12 cellular contexts compared by ENCODE assay signal in the genomic region with DNA sequence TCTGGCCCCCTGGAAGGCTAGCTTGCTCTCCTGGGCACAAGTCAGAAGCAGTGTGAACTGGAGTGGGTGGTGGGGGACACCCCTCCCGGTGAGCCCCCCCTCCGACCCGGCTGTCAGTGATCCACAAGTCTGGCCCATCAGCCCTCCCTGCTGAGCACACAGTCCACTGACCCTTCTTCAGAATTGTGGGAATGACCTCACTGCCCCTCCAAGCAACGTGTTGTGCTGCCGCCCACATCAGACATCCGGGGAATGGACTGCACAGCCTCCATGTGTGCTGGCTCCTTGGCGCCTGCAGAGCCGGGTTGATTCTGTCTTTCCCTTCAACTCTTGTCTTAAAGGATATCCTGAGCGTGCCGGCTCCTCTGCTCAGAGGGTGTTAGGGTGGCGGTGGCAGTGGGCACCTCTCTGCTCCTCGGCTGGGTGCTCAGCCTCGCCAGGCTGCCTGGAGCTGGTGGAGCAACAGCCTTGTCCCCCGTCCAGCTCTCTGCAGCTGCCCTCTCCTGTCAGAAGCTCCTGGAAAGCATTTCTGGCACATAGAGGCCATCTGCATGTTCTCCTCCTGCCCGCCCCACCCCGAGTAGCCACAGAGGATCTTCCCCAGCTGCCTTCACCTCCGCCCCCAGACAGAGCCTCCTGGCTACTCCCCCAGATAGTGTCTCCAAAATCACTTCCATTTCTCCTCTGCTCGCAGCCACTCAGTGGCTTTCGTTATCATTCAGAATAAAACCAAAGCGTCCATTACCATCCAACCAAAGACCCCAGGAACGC. TPM values are rescaled to one million over a fixed set of nuclear protein-coding genes. Genes with fewer than 3 reads are reported as not detected.
A peak's percentile ranks its signal among the peaks of the same experiment; 100 is the strongest.
DNase-seq lines count a peak whose midpoint lies in the region; ATAC-seq and TF ChIP-seq lines count a peak whose summit lies in the region.
"Had no signal": no experiment of that assay in that cellular context is flagged by ENCODE, and none has a peak within 500 bp of the region (broad histone marks: within the 10 kb centered on the region; RNA-seq: fewer than 3 reads in every experiment).

No MANE protein-coding gene starts in this region.

- 26 to 28% methylated on average over 12 to 21 of the region's 21 CpGs for WGBS in testis, 2 donors

- H3K27ac Mint-ChIP-seq in activated naive CD4-positive, alpha-beta T cell treated with anti-CD3 and anti-CD28 coated beads, Interleukin-2, amount 10 ng/mL, durations not matched to agents 7 days and 5 days: peak overlapping the region; percentile 37
- H3K27ac Mint-ChIP-seq in activated naive CD4-positive, alpha-beta T cell treated with anti-CD3 and anti-CD28 coated beads, Interleukin-2, amount 50 U/mL, for 72 hours: no peak overlapping the region
- H3K27ac Mint-ChIP-seq in activated B cell treated with CpG ODN at 0.5 μM for 24 hours: no peak overlapping the region

- peaks cover 29% of the 10 kb centered on the region for H3K4me1 ChIP-seq in testis

- ATAC-seq in activated naive CD4-positive, alpha-beta T cell treated with anti-CD3 and anti-CD28 coated beads, Interleukin-2, amount 50 U/mL, for 72 hours: no peak
- ATAC-seq in activated B cell treated with CpG ODN at 0.5 μM for 24 hours (ENCODE audit: low read depth) (no peak), GM21526 (IDR thresholded peaks at IDR 0.05; ENCODE audit: low FRiP score, unreplicated experiment) (no peak)
- ATAC-seq: WTC11 had no signal

- H3K36me3 ChIP-seq in testis (ENCODE audit: low read depth, missing control alignments): no peaks in the 10 kb centered on the region

- DNase-seq in activated naive CD4-positive, alpha-beta T cell treated with anti-CD3 and anti-CD28 coated beads, Interleukin-2, amount 10 ng/mL, durations not matched to agents 7 days and 5 days: no peak
- DNase-seq in activated naive CD4-positive, alpha-beta T cell treated with anti-CD3 and anti-CD28 coated beads, Interleukin-2, amount 50 U/mL, for 72 hours (ENCODE audit: low spot score in 2 of 2): no peak
- no peak for DNase-seq in activated B cell treated with CpG ODN at 0.5 μM for 24 hours
- DNase-seq in medulla oblongata (ENCODE audit: extremely low spot score): peak; percentile 27
- peak; percentile 67 for DNase-seq in testis
- DNase-seq in T1000 (lab: John Stamatoyannopoulos, UW): no peak
- DNase-seq in COLO829 (ENCODE audit: low spot score): no peak
- DNase-seq: HCEC 1CT had no signal

- TF ChIP-seq CTCF in activated B cell treated with CpG ODN at 0.5 μM for 24 hours (IDR thresholded peaks at IDR 0.05) (no peak), testis (IDR thresholded peaks at IDR 0.05) (no peak)

- peaks cover 64% of the 10 kb centered on the region for H3K27me3 Mint-ChIP-seq in activated naive CD4-positive, alpha-beta T cell treated with anti-CD3 and anti-CD28 coated beads, Interleukin-2, amount 10 ng/mL, durations not matched to agents 7 days and 5 days
- peaks cover 38% of the 10 kb centered on the region for H3K27me3 Mint-ChIP-seq in activated B cell treated with CpG ODN at 0.5 μM for 24 hours

- CTCF ChIA-PET in activated naive CD4-positive, alpha-beta T cell treated with anti-CD3 and anti-CD28 coated beads, Interleukin-2, amount 10 ng/mL, durations not matched to agents 7 days and 5 days (lab: Charles Lee): interaction anchor here (0.6 kb wide), 1 partner anchor 10 kb away, joined by 3 read pairs; no protein-coding TSS in a partner anchor
- CTCF ChIA-PET in activated B cell treated with CpG ODN at 0.5 μM for 24 hours (lab: Charles Lee): no interaction called here

- no peaks in the 10 kb centered on the region for H3K9me3 Mint-ChIP-seq in activated naive CD4-positive, alpha-beta T cell treated with anti-CD3 and anti-CD28 coated beads, Interleukin-2, amount 10 ng/mL, durations not matched to agents 7 days and 5 days
- no peaks in the 10 kb centered on the region for H3K9me3 Mint-ChIP-seq in activated naive CD4-positive, alpha-beta T cell treated with anti-CD3 and anti-CD28 coated beads, Interleukin-2, amount 50 U/mL, for 72 hours
- no peaks in the 10 kb centered on the region for H3K9me3 Mint-ChIP-seq in activated B cell treated with CpG ODN at 0.5 μM for 24 hours
- H3K9me3 Mint-ChIP-seq: WTC11 had no signal

- H3K4me1 Mint-ChIP-seq in activated naive CD4-positive, alpha-beta T cell treated with anti-CD3 and anti-CD28 coated beads, Interleukin-2, amount 10 ng/mL, durations not matched to agents 7 days and 5 days: peaks cover 44% of the 10 kb centered on the region
- H3K4me1 Mint-ChIP-seq in activated B cell treated with CpG ODN at 0.5 μM for 24 hours: peaks cover 15% of the 10 kb centered on the region

- peak overlapping the region in 1 of 2 donors; percentile 98 for H3K27ac ChIP-seq in testis

- no peaks in the 10 kb centered on the region for H3K9me3 ChIP-seq in testis

- POLR2A ChIA-PET in activated B cell treated with CpG ODN at 0.5 μM for 24 hours (lab: Charles Lee): no interaction called here

- H3K27me3 ChIP-seq in testis: no peaks in the 10 kb centered on the region

- H3K36me3 Mint-ChIP-seq in activated naive CD4-positive, alpha-beta T cell treated with anti-CD3 and anti-CD28 coated beads, Interleukin-2, amount 10 ng/mL, durations not matched to agents 7 days and 5 days: no peaks in the 10 kb centered on the region
- peaks cover 8 to 9% of the 10 kb centered on the region in 2 donors for H3K36me3 Mint-ChIP-seq in activated naive CD4-positive, alpha-beta T cell treated with anti-CD3 and anti-CD28 coated beads, Interleukin-2, amount 50 U/mL, for 72 hours
- H3K36me3 Mint-ChIP-seq in activated B cell treated with CpG ODN at 0.5 μM for 24 hours (ENCODE audit: low read depth): peaks cover 6% of the 10 kb centered on the region
- H3K36me3 Mint-ChIP-seq: WTC11 had no signal

- H3K4me3 Mint-ChIP-seq in activated naive CD4-positive, alpha-beta T cell treated with anti-CD3 and anti-CD28 coated beads, Interleukin-2, amount 10 ng/mL, durations not matched to agents 7 days and 5 days: peak overlapping the region; percentile 23
- H3K4me3 Mint-ChIP-seq in activated B cell treated with CpG ODN at 0.5 μM for 24 hours: peak overlapping the region; percentile 52

- no peak overlapping the region for H3K4me3 ChIP-seq in testis

- no peak for TF ChIP-seq POLR2A in testis (IDR thresholded peaks at IDR 0.05)

- intact Hi-C loops in activated B cell treated with CpG ODN at 0.5 μM for 24 hours (cut with micrococcal nuclease) (no loop called here), testis (cut with DNase I; ENCODE audit: low total_unique reads) (no loop called here)

RNA-seq across cellular contexts. Expression of a gene that starts 19.8 kb away (rescaled TPM):
- total RNA-seq in activated naive CD4-positive, alpha-beta T cell treated with anti-CD3 and anti-CD28 coated beads, Interleukin-2, amount 50 U/mL, for 72 hours: 100 to 1,000 TPM in 1 of 2 donors, 10 to 100 TPM in 1; 23.0 to 135 TPM
- total RNA-seq in activated B cell treated with CpG ODN at 0.5 μM for 24 hours (0.20 and 0.22 TPM in 2 replicates), testis (1 to 10 TPM; 1.7 to 3.8 TPM)
- polyA plus RNA-seq in testis (ENCODE audit: insufficient read depth, low read depth, low replicate concordance): 3.7 TPM
- total RNA-seq: kidney epithelial cell, renal cortical epithelial cell had no signal

RNA-seq across cellular contexts. Expression of a gene that starts 41.7 kb away (rescaled TPM):
- total RNA-seq in activated naive CD4-positive, alpha-beta T cell treated with anti-CD3 and anti-CD28 coated beads, Interleukin-2, amount 50 U/mL, for 72 hours: 10 to 100 TPM in 1 of 2 donors, 1 to 10 TPM in 1; 8.8 to 13.0 TPM
- total RNA-seq in activated B cell treated with CpG ODN at 0.5 μM for 24 hours (26.8 and 28.1 TPM in 2 replicates), testis (10 to 100 TPM; 55.2 to 63.9 TPM)
- 41.4 TPM for polyA plus RNA-seq in testis (ENCODE audit: insufficient read depth, low read depth, low replicate concordance)

Comparison
In these comparisons a context has a peak if more than half of its experiments do, and no peak if none do; other contexts are left out.
1. DNase-seq: peak in medulla oblongata (single experiment) and testis (single experiment); none in activated naive CD4-positive, alpha-beta T cell treated with anti-CD3 and anti-CD28 coated beads, Interleukin-2, amount 10 ng/mL, durations not matched to agents 7 days and 5 days (single experiment), activated naive CD4-positive, alpha-beta T cell treated with anti-CD3 and anti-CD28 coated beads, Interleukin-2, amount 50 U/mL, for 72 hours (0 of 2), activated B cell treated with CpG ODN at 0.5 μM for 24 hours (single experiment), T1000 (single experiment) and COLO829 (single experiment).
2. RNA of a gene that starts 19.8 kb away (total RNA-seq): 23.0 to 135 TPM in activated naive CD4-positive, alpha-beta T cell treated with anti-CD3 and anti-CD28 coated beads, Interleukin-2, amount 50 U/mL, for 72 hours; 1.7 to 3.8 TPM in testis and 0.20 to 0.22 TPM in activated B cell treated with CpG ODN at 0.5 μM for 24 hours; every median in the first group is over 4 times any median in the second.